ENCODE assay signal across 14 cellular contexts in genomic region chr18:75215663-75216062, GRCh38. TPM values are rescaled to one million over a fixed set of nuclear protein-coding genes. Genes with fewer than 3 reads are reported as not detected.
DNase-seq lines count a peak whose midpoint lies in the region; ATAC-seq and TF ChIP-seq lines count a peak whose summit lies in the region.
"Had no signal": no experiment of that assay in that cellular context is flagged by ENCODE, and none has a peak within 500 bp of the region (broad histone marks: within the 10 kb centered on the region; RNA-seq: fewer than 3 reads in every experiment).

No MANE protein-coding gene starts in this region.

- H3K27ac Mint-ChIP-seq in activated CD8-positive, alpha-beta memory T cell treated with anti-CD3 and anti-CD28 coated beads, Interleukin-2, amount 10 ng/mL, durations not matched to agents 7 days and 5 days, result peak overlapping the region; percentile 59
- H3K27ac Mint-ChIP-seq in stimulated activated naive CD8-positive, alpha-beta T cell treated with anti-CD3 and anti-CD28 coated beads, Interleukin-15, amount 100 ng/mL, for 72 hours, result peak overlapping the region in 1 of 2 donors; percentile 88

- CTCF ChIA-PET in activated CD8-positive, alpha-beta memory T cell treated with anti-CD3 and anti-CD28 coated beads, Interleukin-2, amount 10 ng/mL, durations not matched to agents 7 days and 5 days (lab: Charles Lee), result interaction anchor here (0.8 to 1.6 kb wide), 3 partner anchors 8 to 33 kb away, joined by 3 to 5 read pairs (median 4); no protein-coding TSS in a partner anchor

- peaks cover 57% of the 10 kb centered on the region for H3K4me1 Mint-ChIP-seq in activated CD8-positive, alpha-beta memory T cell treated with anti-CD3 and anti-CD28 coated beads, Interleukin-2, amount 10 ng/mL, durations not matched to agents 7 days and 5 days
- H3K4me1 Mint-ChIP-seq in stimulated activated naive CD8-positive, alpha-beta T cell treated with anti-CD3 and anti-CD28 coated beads, Interleukin-15, amount 100 ng/mL, for 72 hours, result peaks cover 79% of the 10 kb centered on the region

- H3K27me3 ChIP-seq in esophagus muscularis mucosa, result no peaks in the 10 kb centered on the region
- H3K27me3 ChIP-seq: BLaER1 treated with 17β-estradiol and CSF1 and Interleukin-3, amounts not matched to agents 10 nM and 100 nM; pancreas; tibial artery had no signal

- H3K27me3 Mint-ChIP-seq in activated CD8-positive, alpha-beta memory T cell treated with anti-CD3 and anti-CD28 coated beads, Interleukin-2, amount 10 ng/mL, durations not matched to agents 7 days and 5 days, result no peaks in the 10 kb centered on the region
- H3K27me3 Mint-ChIP-seq in stimulated activated naive CD8-positive, alpha-beta T cell treated with anti-CD3 and anti-CD28 coated beads, Interleukin-15, amount 100 ng/mL, for 72 hours, result no peaks in the 10 kb centered on the region

- ATAC-seq in activated CD8-positive, alpha-beta memory T cell treated with anti-CD3 and anti-CD28 coated beads, Interleukin-2, amount 10 ng/mL, durations not matched to agents 7 days and 5 days, result no peak
- ATAC-seq in stimulated activated naive CD8-positive, alpha-beta T cell treated with anti-CD3 and anti-CD28 coated beads, Interleukin-15, amount 100 ng/mL, for 72 hours, result no peak
- ATAC-seq in GM18907 (IDR thresholded peaks at IDR 0.05; ENCODE audit: unreplicated experiment) (no peak), GM18505 (IDR thresholded peaks at IDR 0.05; ENCODE audit: unreplicated experiment) (no peak)
- ATAC-seq: left colon, pancreas had no signal

- intact Hi-C loops in esophagus muscularis mucosa (cut with DNase I), result no loop called here

- H3K4me1 ChIP-seq in esophagus muscularis mucosa, result peaks cover 53 to 81% (median 75%) of the 10 kb centered on the region in 4 donors

- 100% methylated on average over 4 of the region's 4 CpGs for WGBS in esophagus muscularis mucosa

- peak overlapping the region in 2 of 4 donors; percentile 89 to 94 for H3K27ac ChIP-seq in esophagus muscularis mucosa (replicated peaks in 1 of 4)
- H3K27ac ChIP-seq: cardiac muscle cell, tibial artery had no signal

- no peak for TF ChIP-seq POLR2A in esophagus muscularis mucosa (IDR thresholded peaks at IDR 0.05; ENCODE audit: low read depth)
- no peak for TF ChIP-seq POLR2A in GM18505 (IDR thresholded peaks at IDR 0.05; ENCODE audit: borderline replicate concordance, extremely low read depth, insufficient read depth, insufficient read length)

- no peaks in the 10 kb centered on the region for H3K36me3 ChIP-seq in esophagus muscularis mucosa
- H3K36me3 ChIP-seq: cardiac muscle cell, pancreas, tibial artery had no signal

- no peak overlapping the region for H3K4me3 ChIP-seq in esophagus muscularis mucosa
- H3K4me3 ChIP-seq: BLaER1 treated with 17β-estradiol and CSF1 and Interleukin-3, amounts not matched to agents 10 nM and 100 nM; cardiac muscle cell; pancreas; tibial artery had no signal

- H3K9me3 Mint-ChIP-seq in activated CD8-positive, alpha-beta memory T cell treated with anti-CD3 and anti-CD28 coated beads, Interleukin-2, amount 10 ng/mL, durations not matched to agents 7 days and 5 days (ENCODE audit: low read depth), result no peaks in the 10 kb centered on the region
- H3K9me3 Mint-ChIP-seq in stimulated activated naive CD8-positive, alpha-beta T cell treated with anti-CD3 and anti-CD28 coated beads, Interleukin-15, amount 100 ng/mL, for 72 hours, result no peaks in the 10 kb centered on the region

- DNase-seq in activated CD8-positive, alpha-beta memory T cell treated with anti-CD3 and anti-CD28 coated beads, Interleukin-2, amount 10 ng/mL, durations not matched to agents 7 days and 5 days, result no peak
- DNase-seq in activated CD8-positive, alpha-beta memory T cell treated with anti-CD3 and anti-CD28 coated beads, Interleukin-2, amount 50 U/mL, for 4 hours, result no peak
- DNase-seq in NCI-H526 (lab: John Stamatoyannopoulos, UW), result peak; percentile 61 to 81
- peak; percentile 82 for DNase-seq in esophagus muscularis mucosa (ENCODE audit: extremely low spot score)
- no peak for DNase-seq in stimulated activated naive CD8-positive, alpha-beta T cell treated with anti-CD3 and anti-CD28 coated beads, Interleukin-15, amount 100 ng/mL, for 72 hours
- no peak for DNase-seq in H4 (ENCODE audit: low spot score)
- DNase-seq: left colon; NK-92 treated with Interleukin-12 subunit alpha and Interleukin-12 subunit beta, amount 100 ng/mL, for 24 hours; pancreas; tibial artery had no signal

- TF ChIP-seq CTCF in esophagus muscularis mucosa (IDR thresholded peaks at IDR 0.05), result no peak

- H3K4me3 Mint-ChIP-seq in activated CD8-positive, alpha-beta memory T cell treated with anti-CD3 and anti-CD28 coated beads, Interleukin-2, amount 10 ng/mL, durations not matched to agents 7 days and 5 days, result no peak overlapping the region
- peak overlapping the region; percentile 35 to 62 for H3K4me3 Mint-ChIP-seq in stimulated activated naive CD8-positive, alpha-beta T cell treated with anti-CD3 and anti-CD28 coated beads, Interleukin-15, amount 100 ng/mL, for 72 hours

- no peak for TF ChIP-seq EP300 in esophagus muscularis mucosa (IDR thresholded peaks at IDR 0.05)

- peaks cover 10% of the 10 kb centered on the region for H3K36me3 Mint-ChIP-seq in activated CD8-positive, alpha-beta memory T cell treated with anti-CD3 and anti-CD28 coated beads, Interleukin-2, amount 10 ng/mL, durations not matched to agents 7 days and 5 days

- H3K9me3 ChIP-seq in esophagus muscularis mucosa, result no peaks in the 10 kb centered on the region
- H3K9me3 ChIP-seq: BLaER1 treated with 17β-estradiol and CSF1 and Interleukin-3, amounts not matched to agents 10 nM and 100 nM; pancreas; tibial artery had no signal

RNA-seq across cellular contexts. Expression of gene TSHZ1, which starts 5.1 kb away (rescaled TPM):
- 10 to 100 TPM; 13.8 to 20.4 TPM for total RNA-seq in activated CD8-positive, alpha-beta memory T cell treated with anti-CD3 and anti-CD28 coated beads, Interleukin-2, amount 10 ng/mL, durations not matched to agents 7 days and 5 days
- total RNA-seq in esophagus muscularis mucosa, result 10 to 100 TPM; 17.9 to 41.7 (median 32.2) TPM
- total RNA-seq in H4 (2014; rRNA removed; shearing (Covaris generic)), result 4.8 and 8.9 TPM in 2 replicates

RNA-seq across cellular contexts. Expression of gene PTGR3, which starts 6.7 kb away (rescaled TPM):
- 10 to 100 TPM; 31.5 to 33.5 TPM for total RNA-seq in activated CD8-positive, alpha-beta memory T cell treated with anti-CD3 and anti-CD28 coated beads, Interleukin-2, amount 10 ng/mL, durations not matched to agents 7 days and 5 days
- 10 to 100 TPM in 3 of 4 donors, 1 to 10 TPM in 1; 9.6 to 27.5 (median 20.1) TPM for total RNA-seq in esophagus muscularis mucosa
- total RNA-seq in H4 (2014; rRNA removed; shearing (Covaris generic)), result 14.0 and 16.5 TPM in 2 replicates

Comparison
In these comparisons a context has a peak if more than half of its experiments do, and no peak if none do; other contexts are left out.
1. DNase-seq: peak in NCI-H526 (2 of 2) and esophagus muscularis mucosa (single experiment); none in activated CD8-positive, alpha-beta memory T cell treated with anti-CD3 and anti-CD28 coated beads, Interleukin-2, amount 10 ng/mL, durations not matched to agents 7 days and 5 days (single experiment), activated CD8-positive, alpha-beta memory T cell treated with anti-CD3 and anti-CD28 coated beads, Interleukin-2, amount 50 U/mL, for 4 hours (single experiment), stimulated activated naive CD8-positive, alpha-beta T cell treated with anti-CD3 and anti-CD28 coated beads, Interleukin-15, amount 100 ng/mL, for 72 hours (0 of 2) and H4 (single experiment).